In genomic region chr12:122871851-122872785, GRCh38 we compare ENCODE assay signal across 1 cellular context.
TF ChIP-seq lines count a peak whose summit lies in the region.

No MANE protein-coding gene starts in this region.

TF ChIP-seq in GM12878, 131 proteins besides CTCF, POLR2A, EP300 and RAD21 (continued from another document):
- TF ChIP-seq ZBTB11 (CRISPR knock-in tag; IDR thresholded peaks at IDR 0.05) (no peak), CREB1 (IDR thresholded peaks at IDR 0.05; ENCODE audit: low read depth) (no peak), ATF7 (IDR thresholded peaks at IDR 0.05; ENCODE audit: low read depth) (peak; percentile 44; the same call in 1 of the 2 replicates), MLLT1 (IDR thresholded peaks at IDR 0.05) (peak; percentile 40; the same call in 1 of the 2 replicates), SP1 (IDR thresholded peaks at IDR 0.05; ENCODE audit: low read depth, low read length) (no peak), KDM1A (IDR thresholded peaks at IDR 0.05; ENCODE audit: borderline replicate concordance) (no peak), E2F8 (IDR thresholded peaks at IDR 0.05; ENCODE audit: low read depth, partially characterized antibody) (no peak), STAT1 (conservative IDR thresholded peaks at IDR 0.05) (0 out of 2 replicates have a peak, but pooled peaks have one; percentile 60), BCL11A (IDR thresholded peaks at IDR 0.05; ENCODE audit: low read depth, low read length) (no peak), MAX (IDR thresholded peaks at IDR 0.05; ENCODE audit: low read depth, low read length) (no peak)
TF ChIP-seq in GM12878: peak in this region for 20.
